8 cellular contexts compared by ENCODE assay signal in genomic region chr7:24981544-24981951, GRCh38. TPM values are rescaled to one million over a fixed set of nuclear protein-coding genes. Genes with fewer than 3 reads are reported as not detected.
DNase-seq lines count a peak whose midpoint lies in the region; ATAC-seq and TF ChIP-seq lines count a peak whose summit lies in the region.

No MANE protein-coding gene starts in this region.

- no peaks in the 10 kb centered on the region for H3K27me3 ChIP-seq in CD8-positive, alpha-beta memory T cell (ENCODE audit: insufficient read depth, low read length, poor library complexity, severe bottlenecking)
- H3K27me3 ChIP-seq in brain microvascular endothelial cell (replicated peaks), result no peaks in the 10 kb centered on the region

- H3K4me3 Mint-ChIP-seq in CD8-positive, alpha-beta memory T cell, result peak overlapping the region; percentile 87 to 99 (median 97)

- DNase-seq in CD8-positive, alpha-beta memory T cell, result peak; percentile 28 to 69 (median 35)
- no peak for DNase-seq in HFF-Myc (ENCODE audit: extremely low read depth, low read depth)
- peak; percentile 22 to 58 (median 41) for DNase-seq in T-helper 2 cell
- DNase-seq in brain microvascular endothelial cell, result peak; percentile 46
- DNase-seq in sciatic nerve (ENCODE audit: low spot score), result peak; percentile 67

- no peaks in the 10 kb centered on the region for H3K9me3 Mint-ChIP-seq in CD8-positive, alpha-beta memory T cell

- no peaks in the 10 kb centered on the region for H3K36me3 ChIP-seq in CD8-positive, alpha-beta memory T cell (ENCODE audit: insufficient read depth, low read length)
- no peaks in the 10 kb centered on the region for H3K36me3 ChIP-seq in brain microvascular endothelial cell (replicated peaks)

- POLR2A ChIA-PET in CD8-positive, alpha-beta memory T cell (lab: Charles Lee), result interaction anchor here (0.6 to 4.7 kb wide), 5 partner anchors 44 to 160 kb away, joined by 3 to 51 read pairs (median 6); no protein-coding TSS in a partner anchor

- TF ChIP-seq CTCF in HFF-Myc (IDR thresholded peaks at IDR 0.05; ENCODE audit: low read depth, low read length, missing control alignments), result no peak
- TF ChIP-seq CTCF in brain microvascular endothelial cell (IDR thresholded peaks at IDR 0.05; ENCODE audit: low read depth, low read length, missing control alignments), result no peak

- peaks cover 33% of the 10 kb centered on the region for H3K4me1 ChIP-seq in CD8-positive, alpha-beta memory T cell (ENCODE audit: insufficient read depth, low read length)

- ATAC-seq in sciatic nerve (peak; percentile 23), HG03439 (IDR thresholded peaks at IDR 0.05; ENCODE audit: unreplicated experiment) (no peak), HG03342 (IDR thresholded peaks at IDR 0.05; ENCODE audit: unreplicated experiment) (no peak)

- no peaks in the 10 kb centered on the region for H3K9me3 ChIP-seq in CD8-positive, alpha-beta memory T cell (ENCODE audit: low read length)
- no peaks in the 10 kb centered on the region for H3K9me3 ChIP-seq in iPS-18c (ENCODE audit: control insufficient read depth, insufficient read depth, low read length)

- peak overlapping the region; percentile 87 for H3K27ac ChIP-seq in CD8-positive, alpha-beta memory T cell (ENCODE audit: low read depth, low read length)
- H3K27ac ChIP-seq in brain microvascular endothelial cell, result no peak overlapping the region

- in situ Hi-C loops in brain microvascular endothelial cell (cut with HindIII; ENCODE audit: low pct_ligation_motif_present, low sequenced_read_pairs), result no loop called here

- intact Hi-C loops in sciatic nerve (cut with DNase I), result no loop called here

- peak overlapping the region; percentile 77 to 97 (median 88) for H3K27ac Mint-ChIP-seq in CD8-positive, alpha-beta memory T cell

- peaks cover 0 to 17% (median 0%) of the 10 kb centered on the region in 3 donors for H3K36me3 Mint-ChIP-seq in CD8-positive, alpha-beta memory T cell

- peak overlapping the region; percentile 96 for H3K4me3 ChIP-seq in CD8-positive, alpha-beta memory T cell (ENCODE audit: low read length)
- H3K4me3 ChIP-seq in HFF-Myc (replicated peaks; ENCODE audit: low read depth, low read length), result peak overlapping the region; percentile 88
- H3K4me3 ChIP-seq in brain microvascular endothelial cell (ENCODE audit: low read depth, low read length), result peak overlapping the region; percentile 78
- H3K4me3 ChIP-seq in iPS-18c (ENCODE audit: insufficient read depth, low read depth, low read length), result peak overlapping the region; percentile 34; the same call in 1 of the 2 replicates

- H3K27me3 Mint-ChIP-seq in CD8-positive, alpha-beta memory T cell, result no peaks in the 10 kb centered on the region

- CTCF ChIA-PET in CD8-positive, alpha-beta memory T cell (lab: Charles Lee), result interaction anchor here (0.5 to 7.3 kb wide), 20 partner anchors 9 to 169 kb away, joined by 3 to 86 read pairs (median 4); no protein-coding TSS in a partner anchor

- H3K4me1 Mint-ChIP-seq in CD8-positive, alpha-beta memory T cell, result peaks cover 37 to 49% (median 48%) of the 10 kb centered on the region in 3 donors

RNA-seq across cellular contexts. Expression of gene OSBPL3, which starts 1.6 kb away (rescaled TPM):
- 10 to 100 TPM; 71.7 to 72.5 TPM for total RNA-seq in CD8-positive, alpha-beta memory T cell
- polyA plus RNA-seq in CD8-positive, alpha-beta memory T cell, result 16.4 TPM
- 11.0 TPM for total RNA-seq in sciatic nerve

Comparison
In these comparisons a context has a peak if more than half of its experiments do, and no peak if none do; other contexts are left out.
1. H3K4me3 ChIP-seq: peak in every context shown above with its lines; median percentile 96 in CD8-positive, alpha-beta memory T cell; 88 in HFF-Myc; 78 in brain microvascular endothelial cell; 34 in iPS-18c.